Comparison of ENCODE assay signal across 12 cellular contexts in genomic region chr15:69104050-69104750, GRCh38. TPM values are rescaled to one million over a fixed set of nuclear protein-coding genes. Genes with fewer than 3 reads are reported as not detected.
DNase-seq lines count a peak whose midpoint lies in the region; ATAC-seq and TF ChIP-seq lines count a peak whose summit lies in the region.
"Had no signal": no experiment of that assay in that cellular context is flagged by ENCODE, and none has a peak within 500 bp of the region (broad histone marks: within the 10 kb centered on the region; RNA-seq: fewer than 3 reads in every experiment).

No MANE protein-coding gene starts in this region.

- H3K4me1 ChIP-seq in CD8-positive, alpha-beta T cell (ENCODE audit: insufficient read depth, low read length): peaks cover 17% of the 10 kb centered on the region
- H3K4me1 ChIP-seq in adrenal gland (replicated peaks in 1 of 2): no peaks in the 10 kb centered on the region
- H3K4me1 ChIP-seq: gastroesophageal sphincter had no signal

- no peak overlapping the region for H3K27ac ChIP-seq in CD8-positive, alpha-beta T cell (ENCODE audit: low read depth, low read length)
- no peak overlapping the region for H3K27ac ChIP-seq in adrenal gland
- H3K27ac ChIP-seq: gastroesophageal sphincter had no signal

- DNase-seq in CD8-positive, alpha-beta T cell: no peak
- DNase-seq in activated CD8-positive, alpha-beta T cell treated with anti-CD3 and anti-CD28 coated beads, Interleukin-2, amount 10 ng/mL, durations not matched to agents 7 days and 5 days: peak; percentile 28
- no peak for DNase-seq in activated naive CD4-positive, alpha-beta T cell treated with Interleukin-2 at 50 U/mL for 16 hours
- no peak for DNase-seq in adrenal gland
- DNase-seq in GF-D8 (lab: John Stamatoyannopoulos, UW): no peak
- DNase-seq in stimulated activated CD4-positive, alpha-beta T cell treated with anti-CD3 and anti-CD28 coated beads, Interleukin-2, amount 100 ng/mL, for 24 hours: no peak
- DNase-seq: AML-193, endodermal cell, NCI-H510A had no signal

- CTCF ChIA-PET in CD8-positive, alpha-beta T cell (lab: Charles Lee): no interaction called here
- CTCF ChIA-PET in activated CD8-positive, alpha-beta T cell treated with anti-CD3 and anti-CD28 coated beads, Interleukin-2, amount 10 ng/mL, durations not matched to agents 7 days and 5 days (lab: Charles Lee): interaction anchor here (1.1 to 1.9 kb wide), 3 partner anchors 28 to 121 kb away, joined by 3 to 5 read pairs (median 3); no protein-coding TSS in a partner anchor

- H3K27me3 Mint-ChIP-seq in CD8-positive, alpha-beta T cell (ENCODE audit: low read depth): no peaks in the 10 kb centered on the region
- peaks cover 31% of the 10 kb centered on the region for H3K27me3 Mint-ChIP-seq in activated CD8-positive, alpha-beta T cell treated with anti-CD3 and anti-CD28 coated beads, Interleukin-2, amount 10 ng/mL, durations not matched to agents 7 days and 5 days (ENCODE audit: low read depth)

- intact Hi-C loops in CD8-positive, alpha-beta T cell (cut with DNase I, micrococcal nuclease): no loop called here
- intact Hi-C loops in adrenal gland (cut with DNase I): no loop called here

- TF ChIP-seq POLR2A in adrenal gland (IDR thresholded peaks at IDR 0.05): no peak

- no peak overlapping the region for H3K4me3 ChIP-seq in CD8-positive, alpha-beta T cell (ENCODE audit: low read depth, low read length)
- no peak overlapping the region for H3K4me3 ChIP-seq in adrenal gland
- H3K4me3 ChIP-seq: gastroesophageal sphincter had no signal

- no peak for TF ChIP-seq CTCF in CD8-positive, alpha-beta T cell (IDR thresholded peaks at IDR 0.05)
- no peak for TF ChIP-seq CTCF in adrenal gland (IDR thresholded peaks at IDR 0.05)

- ATAC-seq in CD8-positive, alpha-beta T cell: no peak
- ATAC-seq in GM19043 (IDR thresholded peaks at IDR 0.05; ENCODE audit: low read depth, unreplicated experiment): peak; percentile 62
- peak; percentile 62 for ATAC-seq in HG03108 (IDR thresholded peaks at IDR 0.05; ENCODE audit: unreplicated experiment)
- peak; percentile 27 for ATAC-seq in activated CD8-positive, alpha-beta T cell treated with anti-CD3 and anti-CD28 coated beads, Interleukin-2, amount 10 ng/mL, durations not matched to agents 7 days and 5 days
- ATAC-seq: gastroesophageal sphincter had no signal

- H3K36me3 Mint-ChIP-seq in CD8-positive, alpha-beta T cell: no peaks in the 10 kb centered on the region
- no peaks in the 10 kb centered on the region for H3K36me3 Mint-ChIP-seq in activated CD8-positive, alpha-beta T cell treated with anti-CD3 and anti-CD28 coated beads, Interleukin-2, amount 10 ng/mL, durations not matched to agents 7 days and 5 days (ENCODE audit: low read depth)

- no peaks in the 10 kb centered on the region for H3K27me3 ChIP-seq in CD8-positive, alpha-beta T cell (ENCODE audit: insufficient read depth, low read length)
- no peaks in the 10 kb centered on the region for H3K27me3 ChIP-seq in adrenal gland

- H3K27ac Mint-ChIP-seq in CD8-positive, alpha-beta T cell: no peak overlapping the region
- no peak overlapping the region for H3K27ac Mint-ChIP-seq in activated CD8-positive, alpha-beta T cell treated with anti-CD3 and anti-CD28 coated beads, Interleukin-2, amount 10 ng/mL, durations not matched to agents 7 days and 5 days
- H3K27ac Mint-ChIP-seq: endodermal cell had no signal

- H3K9me3 ChIP-seq in CD8-positive, alpha-beta T cell (ENCODE audit: low read length): no peaks in the 10 kb centered on the region
- H3K9me3 ChIP-seq in adrenal gland (replicated peaks in 1 of 3): no peaks in the 10 kb centered on the region
- H3K9me3 ChIP-seq: gastroesophageal sphincter had no signal

- peaks cover 21% of the 10 kb centered on the region for H3K4me1 Mint-ChIP-seq in CD8-positive, alpha-beta T cell (ENCODE audit: low read depth)
- H3K4me1 Mint-ChIP-seq in activated CD8-positive, alpha-beta T cell treated with anti-CD3 and anti-CD28 coated beads, Interleukin-2, amount 10 ng/mL, durations not matched to agents 7 days and 5 days (ENCODE audit: low read depth): peaks cover 26% of the 10 kb centered on the region

- no peaks in the 10 kb centered on the region for H3K9me3 Mint-ChIP-seq in CD8-positive, alpha-beta T cell
- no peaks in the 10 kb centered on the region for H3K9me3 Mint-ChIP-seq in activated CD8-positive, alpha-beta T cell treated with anti-CD3 and anti-CD28 coated beads, Interleukin-2, amount 10 ng/mL, durations not matched to agents 7 days and 5 days (ENCODE audit: insufficient read depth)
- H3K9me3 Mint-ChIP-seq: endodermal cell had no signal

- WGBS in adrenal gland, 4 donors: 80 to 84% (median 83%) methylated on average over 12 of the region's 12 CpGs

- no peaks in the 10 kb centered on the region for H3K36me3 ChIP-seq in CD8-positive, alpha-beta T cell (ENCODE audit: insufficient read depth, low read length)
- no peaks in the 10 kb centered on the region for H3K36me3 ChIP-seq in adrenal gland (replicated peaks in 1 of 2)
- H3K36me3 ChIP-seq: gastroesophageal sphincter had no signal

- POLR2A ChIA-PET in CD8-positive, alpha-beta T cell (lab: Charles Lee): interaction anchor here (1.5 kb wide), 1 partner anchor 8 kb away, joined by 3 read pairs; no protein-coding TSS in a partner anchor
- POLR2A ChIA-PET in activated CD8-positive, alpha-beta T cell treated with anti-CD3 and anti-CD28 coated beads, Interleukin-2, amount 10 ng/mL, durations not matched to agents 7 days and 5 days (lab: Charles Lee): no interaction called here

- H3K4me3 Mint-ChIP-seq in CD8-positive, alpha-beta T cell: peak overlapping the region; percentile 20
- no peak overlapping the region for H3K4me3 Mint-ChIP-seq in activated CD8-positive, alpha-beta T cell treated with anti-CD3 and anti-CD28 coated beads, Interleukin-2, amount 10 ng/mL, durations not matched to agents 7 days and 5 days
- H3K4me3 Mint-ChIP-seq: endodermal cell had no signal

RNA-seq across cellular contexts. Expression of gene GLCE, which starts 56.2 kb away (rescaled TPM):
- total RNA-seq in CD8-positive, alpha-beta T cell: 1 to 10 TPM; 4.1 to 4.2 TPM
- total RNA-seq in activated CD8-positive, alpha-beta T cell treated with anti-CD3 and anti-CD28 coated beads, Interleukin-2, amount 10 ng/mL, durations not matched to agents 7 days and 5 days: 1 to 10 TPM; 3.1 to 3.2 TPM
- 10 to 100 TPM; 20.5 to 48.4 (median 28.4) TPM for total RNA-seq in adrenal gland
- polyA plus RNA-seq in adrenal gland: 10 to 100 TPM in 2 of 3 donors, 1 to 10 TPM in 1; 9.3 to 22.3 (median 14.4) TPM

Comparison
In these comparisons a context has a peak if more than half of its experiments do, and no peak if none do; other contexts are left out.
1. RNA of gene GLCE, which starts 56.2 kb away (total RNA-seq): 20.5 to 48.4 TPM in adrenal gland; 4.1 to 4.2 TPM in CD8-positive, alpha-beta T cell and 3.1 to 3.2 TPM in activated CD8-positive, alpha-beta T cell treated with anti-CD3 and anti-CD28 coated beads, Interleukin-2, amount 10 ng/mL, durations not matched to agents 7 days and 5 days; every median in the first group is over 4 times any median in the second.